In the genomic region with DNA sequence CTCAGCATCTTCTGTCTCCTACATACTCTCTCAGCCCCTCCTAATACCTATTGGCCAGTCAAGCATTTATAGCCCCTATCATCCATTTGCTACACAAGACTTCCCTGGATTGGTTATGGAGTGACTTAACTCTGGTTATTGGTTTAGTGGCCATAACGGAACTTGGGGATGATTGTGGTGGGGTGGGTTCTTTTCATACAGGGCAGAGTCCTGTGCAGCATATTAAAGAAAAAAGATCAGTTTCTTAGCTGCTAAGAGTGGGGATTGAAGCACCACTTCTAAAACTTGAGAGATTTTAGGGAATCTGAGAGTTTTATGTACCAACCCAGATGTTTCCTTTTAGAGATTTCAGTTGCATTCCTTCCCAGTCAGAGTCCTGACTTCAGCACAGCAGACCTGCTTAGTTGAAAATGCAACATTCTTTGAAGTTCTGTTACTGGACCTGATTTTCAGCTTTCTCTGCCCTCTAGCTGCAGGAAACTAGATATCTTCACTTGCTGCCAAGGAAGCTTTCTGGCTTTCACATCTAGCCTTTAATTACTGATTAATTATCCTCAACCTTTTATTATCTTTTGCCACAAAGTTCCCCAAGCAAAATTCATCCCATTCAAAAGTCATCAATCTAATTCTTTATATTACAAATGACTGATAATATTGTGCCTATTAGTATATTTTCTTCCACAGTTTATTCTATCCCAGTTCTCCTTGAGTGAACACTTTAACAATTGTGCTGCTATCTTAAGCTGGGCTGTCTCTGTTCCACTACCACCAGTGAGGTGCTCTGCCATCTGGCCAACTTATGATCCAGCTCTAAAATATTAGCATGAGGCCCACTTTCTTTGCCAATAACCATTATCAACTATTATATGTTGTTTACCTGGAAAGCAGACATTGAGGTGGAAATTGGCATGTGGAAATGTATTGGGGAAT, we compare ENCODE assay signal across 8 cellular contexts.
DNase-seq lines count a peak whose midpoint lies in the region; ATAC-seq and TF ChIP-seq lines count a peak whose summit lies in the region.

No MANE protein-coding gene starts in this region.

- POLR2A ChIA-PET in HEK293T (lab: Yijun Ruan, JAX), result no interaction called here

- intact Hi-C loops in transverse colon (cut with DNase I; ENCODE audit: low total_unique reads), result no loop called here

- peak overlapping the region; percentile 75 for H3K27ac Mint-ChIP-seq in mesothelial cell of epicardium

- in situ Hi-C loops in brain microvascular endothelial cell (cut with HindIII; ENCODE audit: low pct_ligation_motif_present, low sequenced_read_pairs), result no loop called here
- in situ Hi-C loops in transverse colon (cut with MboI; ENCODE audit: low pct_ligation_motif_present in 1 of 4, low pct_unique_long_range_greater_than_20kb in 1 of 4, low sequenced_read_pairs in 3 of 4), result no loop called here

- H3K36me3 Mint-ChIP-seq in mesothelial cell of epicardium, result no peaks in the 10 kb centered on the region

- H3K9me3 ChIP-seq in transverse colon, result no peaks in the 10 kb centered on the region

- peaks cover 27% of the 10 kb centered on the region for H3K4me1 Mint-ChIP-seq in mesothelial cell of epicardium

- no peaks in the 10 kb centered on the region for H3K4me1 ChIP-seq in transverse colon

- ATAC-seq in HG03159 (IDR thresholded peaks at IDR 0.05; ENCODE audit: unreplicated experiment), result peak; percentile 62

- no peaks in the 10 kb centered on the region for H3K27me3 Mint-ChIP-seq in mesothelial cell of epicardium (ENCODE audit: low read depth)

- DNase-seq in GM04504 (ENCODE audit: low read depth) (peak; percentile 49), brain microvascular endothelial cell (peak; percentile 11), mesothelial cell of epicardium (ENCODE audit: low spot score in 2 of 2, unreplicated experiment in 2 of 2) (no peak), transverse colon (no peak), DMS79 treated with DMSO at 0.1 percent for 48 hours (lab: John Stamatoyannopoulos, UW) (no peak), mesenteric fat pad (ENCODE audit: low spot score) (no peak), HEK293T (ENCODE audit: extremely low spot score) (no peak)

- TF ChIP-seq EP300 in transverse colon (IDR thresholded peaks at IDR 0.05; ENCODE audit: low read depth), result no peak

- TF ChIP-seq POLR2A in transverse colon (IDR thresholded peaks at IDR 0.05), result no peak

- CTCF ChIA-PET in HEK293T (lab: Yijun Ruan, JAX), result interaction anchor here (0.6 kb wide), 1 partner anchor 139 kb away, joined by 3 read pairs; no protein-coding TSS in a partner anchor

- H3K4me3 ChIP-seq in brain microvascular endothelial cell (ENCODE audit: low read depth, low read length) (no peak overlapping the region), transverse colon (no peak overlapping the region)

- peak; percentile 62 for TF ChIP-seq CTCF in brain microvascular endothelial cell (IDR thresholded peaks at IDR 0.05; ENCODE audit: low read depth, low read length, missing control alignments)
- no peak for TF ChIP-seq CTCF in mesothelial cell of epicardium (IDR thresholded peaks at IDR 0.05; ENCODE audit: unreplicated experiment)
- no peak for TF ChIP-seq CTCF in transverse colon (IDR thresholded peaks at IDR 0.05)

- H3K36me3 ChIP-seq in brain microvascular endothelial cell (replicated peaks) (no peaks in the 10 kb centered on the region), transverse colon (no peaks in the 10 kb centered on the region)

- H3K9me3 Mint-ChIP-seq in mesothelial cell of epicardium, result peaks cover 9% of the 10 kb centered on the region

- WGBS in transverse colon (ENCODE audit: low coverage in 1 of 2), 2 donors, result 43% methylated on average over 1 of the region's 1 CpG; no CpG with 5 or more reads in 1 of the 2 donors

- H3K27ac ChIP-seq in brain microvascular endothelial cell (no peak overlapping the region), transverse colon (no peak overlapping the region)

- H3K4me3 Mint-ChIP-seq in mesothelial cell of epicardium, result no peak overlapping the region

- H3K27me3 ChIP-seq in brain microvascular endothelial cell (replicated peaks) (no peaks in the 10 kb centered on the region), transverse colon (no peaks in the 10 kb centered on the region)

TF ChIP-seq in HEK293T, 16 proteins besides CTCF, POLR2A, EP300 and RAD21:
- TF ChIP-seq CTBP1 (IDR thresholded peaks at IDR 0.05; ENCODE audit: borderline replicate concordance) (no peak), FOXK2 (IDR thresholded peaks at IDR 0.05) (no peak), ELF4 (IDR thresholded peaks at IDR 0.05) (no peak), SP1 (IDR thresholded peaks at IDR 0.05) (no peak), ARNT (IDR thresholded peaks at IDR 0.05) (no peak), BHLHE40 (IDR thresholded peaks at IDR 0.05; ENCODE audit: borderline replicate concordance) (no peak), NFRKB (IDR thresholded peaks at IDR 0.05) (no peak), HDGF (IDR thresholded peaks at IDR 0.05; ENCODE audit: borderline replicate concordance) (no peak), FOXA1 (IDR thresholded peaks at IDR 0.05) (no peak), L3MBTL2 (conservative IDR thresholded peaks at IDR 0.05) (no peak), TARDBP (IDR thresholded peaks at IDR 0.05) (no peak), SUZ12 (IDR thresholded peaks at IDR 0.05) (no peak)
- TF ChIP-seq, protein P1, sequence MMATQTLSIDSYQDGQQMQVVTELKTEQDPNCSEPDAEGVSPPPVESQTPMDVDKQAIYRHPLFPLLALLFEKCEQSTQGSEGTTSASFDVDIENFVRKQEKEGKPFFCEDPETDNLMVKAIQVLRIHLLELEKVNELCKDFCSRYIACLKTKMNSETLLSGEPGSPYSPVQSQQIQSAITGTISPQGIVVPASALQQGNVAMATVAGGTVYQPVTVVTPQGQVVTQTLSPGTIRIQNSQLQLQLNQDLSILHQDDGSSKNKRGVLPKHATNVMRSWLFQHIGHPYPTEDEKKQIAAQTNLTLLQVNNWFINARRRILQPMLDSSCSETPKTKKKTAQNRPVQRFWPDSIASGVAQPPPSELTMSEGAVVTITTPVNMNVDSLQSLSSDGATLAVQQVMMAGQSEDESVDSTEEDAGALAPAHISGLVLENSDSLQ (IDR thresholded peaks at IDR 0.05), result no peak

Comparison
In these comparisons a context has a peak if more than half of its experiments do, and no peak if none do; other contexts are left out.
1. DNase-seq: peak in GM04504 (single experiment) and brain microvascular endothelial cell (single experiment); none in mesothelial cell of epicardium (0 of 2), transverse colon (single experiment), DMS79 treated with DMSO at 0.1 percent for 48 hours (single experiment), mesenteric fat pad (single experiment) and HEK293T (single experiment).